ENCODE assay signal across 34 cellular contexts in genomic region chr2:28511871-28512606, GRCh38.
"Had no signal": no experiment of that assay in that cellular context is flagged by ENCODE, and none has a peak within 500 bp of the region (broad histone marks: within the 10 kb centered on the region; RNA-seq: fewer than 3 reads in every experiment).

No MANE protein-coding gene starts in this region.

- H3K36me3 ChIP-seq: adrenal gland, cardiac muscle cell had no signal

- H3K9me3 ChIP-seq: adrenal gland had no signal

- ATAC-seq: activated CD8-positive, alpha-beta T cell treated with anti-CD3 and anti-CD28 coated beads for 36 hours; activated naive CD4-positive, alpha-beta T cell treated with anti-CD3 and anti-CD28 coated beads, Interleukin-2, amount 50 U/mL, for 72 hours; activated T-cell treated with anti-CD3 and anti-CD28 coated beads, Interleukin-2, amount 50 U/mL, for 4 hours; activated T-cell treated with anti-CD3 and anti-CD28 coated beads, Interleukin-2, amount 50 U/mL, for 72 hours; activated T-helper 17 cell treated with anti-CD3 and anti-CD28 coated beads, Interleukin-2, amount 50 U/mL, for 72 hours had no signal

- FAIRE-seq: astrocyte, bronchial epithelial cell, TTC549 had no signal

- H3K27ac ChIP-seq: adrenal gland, cardiac muscle cell, VCaP had no signal

- DNase-seq: activated B cell treated with CpG ODN at 0.5 μM for 24 hours; activated CD4-positive, alpha-beta memory T cell treated with anti-CD3 and anti-CD28 coated beads for 36 hours; activated CD4-positive, alpha-beta T cell treated with anti-CD3 and anti-CD28 coated beads for 4 hours; activated CD4-positive, alpha-beta T cell treated with anti-CD3 and anti-CD28 coated beads, Interleukin-2, amount 10 ng/mL, durations not matched to agents 24 days and 14 days; activated CD4-positive, alpha-beta T cell treated with anti-CD3 and anti-CD28 coated beads, Interleukin-2, amount 50 U/mL, for 1 hour; activated CD4-positive, alpha-beta T cell treated with anti-CD3 and anti-CD28 coated beads, Interleukin-2, amount 50 U/mL, for 4 hours; activated CD4-positive, CD25-positive, alpha-beta regulatory T cell treated with anti-CD3 and anti-CD28 coated beads, Interleukin-2, amount 50 U/mL, for 72 hours; activated CD8-positive, alpha-beta memory T cell treated with anti-CD3 and anti-CD28 coated beads, Interleukin-2, amount 50 U/mL, for 4 hours; activated CD8-positive, alpha-beta T cell treated with anti-CD3 and anti-CD28 coated beads for 36 hours; activated effector memory CD4-positive, alpha-beta T cell treated with anti-CD3 and anti-CD28 coated beads, Interleukin-2, amount 50 U/mL, for 16 hours; activated gamma-delta T cell treated with Interleukin-2 at 50 U/mL for 16 hours; activated naive CD4-positive, alpha-beta T cell; activated naive CD4-positive, alpha-beta T cell treated with anti-CD3 and anti-CD28 coated beads for 36 hours; activated naive CD4-positive, alpha-beta T cell treated with anti-CD3 and anti-CD28 coated beads, Interleukin-2, amount 50 U/mL, for 16 hours; activated naive CD8-positive, alpha-beta T cell treated with anti-CD3 and anti-CD28 coated beads for 36 hours; activated T-cell treated with anti-CD3 and anti-CD28 coated beads for 4 hours; activated T-cell treated with anti-CD3 and anti-CD28 coated beads, Interleukin-2, amount 50 U/mL, for 1 hour; activated T-cell treated with anti-CD3 and anti-CD28 coated beads, Interleukin-2, amount 50 U/mL, for 4 hours; activated T-cell treated with anti-CD3 and anti-CD28 coated beads, Interleukin-2, amount 50 U/mL, for 72 hours; adrenal gland; amniotic stem cell; aorta; caudate nucleus; cerebellar nuclear complex; T-helper 1 cell; T-helper 2 cell; T-helper 9 cell had no signal

- H3K27me3 ChIP-seq: adrenal gland, cardiac muscle cell had no signal

- H3K4me3 ChIP-seq: adrenal gland, cardiac muscle cell had no signal
